In genomic region chr9:135697226-135697625, GRCh38 we compare ENCODE assay signal across 40 cellular contexts. TPM values are rescaled to one million over a fixed set of nuclear protein-coding genes. Genes with fewer than 3 reads are reported as not detected.
"Had no signal": no experiment of that assay in that cellular context is flagged by ENCODE, and none has a peak within 500 bp of the region (broad histone marks: within the 10 kb centered on the region; RNA-seq: fewer than 3 reads in every experiment).

No MANE protein-coding gene starts in this region.

- DNase-seq: Kasumi-1, MG63, MM.1S, MV-4-11, NCI-H1048, NCI-H1092, NCI-H1092 treated with DMSO at 0.1 percent for 48 hours, NCI-H1105, NCI-H1105 treated with DMSO at 0.1 percent for 48 hours, NCI-H1417, NCI-H1417 treated with DMSO at 0.1 percent for 48 hours, NCI-H1436, NCI-H1436 treated with DMSO at 0.1 percent for 48 hours, NCI-H146, NCI-H1694, NCI-H1694 treated with DMSO at 0.1 percent for 48 hours, NCI-H187, NCI-H187 treated with DMSO at 0.1 percent for 48 hours, NCI-H1930, NCI-H2029, NCI-H2029 treated with DMSO at 0.1 percent for 48 hours, NCI-H2081, NCI-H2081 treated with DMSO at 0.1 percent for 48 hours, NCI-H2107, NCI-H2171, NCI-H2171 treated with DMSO at 0.1 percent for 48 hours, NCI-H2227 treated with DMSO at 0.1 percent for 48 hours, NCI-H226, NCI-H345, NCI-H446, NCI-H446 treated with DMSO at 0.1 percent for 48 hours, NCI-H510A, NCI-H510A treated with DMSO at 0.1 percent for 48 hours, NCI-H524, NCI-H524 treated with DMSO at 0.1 percent for 48 hours, NCI-H526 had no signal

- H3K36me3 ChIP-seq: MG63 had no signal

- H3K4me3 ChIP-seq: MG63 had no signal

- H3K9me3 ChIP-seq: MG63 had no signal

- H3K27me3 ChIP-seq: MG63 had no signal

RNA-seq across cellular contexts. Expression of gene SOHLH1, which starts 2.1 kb away (rescaled TPM):
- total RNA-seq: LHCN-M2, M059J, MCF 10A, NCI-H460 had no signal

RNA-seq across cellular contexts. Expression of gene KCNT1, which starts 4.8 kb away (rescaled TPM):
- total RNA-seq: LHCN-M2, M059J, MCF 10A, NCI-H460 had no signal

RNA-seq across cellular contexts. Expression of gene LCN9, which starts 34.1 kb away (rescaled TPM):
- total RNA-seq: LHCN-M2, M059J, MCF 10A, NCI-H460 had no signal

RNA-seq across cellular contexts. Expression of gene GLT6D1, which starts 57.9 kb away (rescaled TPM):
- total RNA-seq: LHCN-M2, M059J, MCF 10A, NCI-H460 had no signal
